ENCODE assay signal across 1 cellular context in the genomic region with DNA sequence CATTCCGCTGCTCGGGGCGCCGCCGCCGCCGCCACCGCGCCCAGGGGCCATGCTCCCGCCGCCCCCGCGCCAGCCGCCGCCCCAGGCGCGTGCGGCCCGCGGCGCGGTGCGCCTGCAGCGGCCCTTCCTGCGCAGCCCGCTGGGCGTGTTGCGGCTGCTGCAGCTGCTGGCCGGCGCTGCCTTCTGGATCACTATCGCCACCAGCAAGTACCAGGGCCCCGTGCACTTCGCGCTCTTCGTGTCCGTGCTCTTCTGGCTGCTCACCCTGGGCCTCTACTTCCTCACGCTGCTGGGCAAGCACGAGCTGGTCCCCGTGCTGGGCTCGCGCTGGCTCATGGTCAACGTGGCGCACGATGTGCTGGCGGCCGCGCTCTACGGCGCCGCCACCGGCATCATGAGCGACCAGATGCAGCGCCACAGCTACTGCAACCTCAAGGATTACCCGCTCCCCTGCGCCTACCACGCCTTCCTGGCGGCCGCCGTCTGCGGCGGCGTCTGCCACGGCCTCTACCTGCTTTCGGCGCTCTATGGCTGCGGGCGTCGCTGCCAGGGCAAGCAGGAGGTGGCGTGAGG.
TF ChIP-seq lines count a peak whose summit lies in the region.

No MANE protein-coding gene starts in this region.

TF ChIP-seq in HEK293, 187 proteins besides CTCF, POLR2A, EP300 and RAD21 (continued from another document):
- TF ChIP-seq, protein P1, sequence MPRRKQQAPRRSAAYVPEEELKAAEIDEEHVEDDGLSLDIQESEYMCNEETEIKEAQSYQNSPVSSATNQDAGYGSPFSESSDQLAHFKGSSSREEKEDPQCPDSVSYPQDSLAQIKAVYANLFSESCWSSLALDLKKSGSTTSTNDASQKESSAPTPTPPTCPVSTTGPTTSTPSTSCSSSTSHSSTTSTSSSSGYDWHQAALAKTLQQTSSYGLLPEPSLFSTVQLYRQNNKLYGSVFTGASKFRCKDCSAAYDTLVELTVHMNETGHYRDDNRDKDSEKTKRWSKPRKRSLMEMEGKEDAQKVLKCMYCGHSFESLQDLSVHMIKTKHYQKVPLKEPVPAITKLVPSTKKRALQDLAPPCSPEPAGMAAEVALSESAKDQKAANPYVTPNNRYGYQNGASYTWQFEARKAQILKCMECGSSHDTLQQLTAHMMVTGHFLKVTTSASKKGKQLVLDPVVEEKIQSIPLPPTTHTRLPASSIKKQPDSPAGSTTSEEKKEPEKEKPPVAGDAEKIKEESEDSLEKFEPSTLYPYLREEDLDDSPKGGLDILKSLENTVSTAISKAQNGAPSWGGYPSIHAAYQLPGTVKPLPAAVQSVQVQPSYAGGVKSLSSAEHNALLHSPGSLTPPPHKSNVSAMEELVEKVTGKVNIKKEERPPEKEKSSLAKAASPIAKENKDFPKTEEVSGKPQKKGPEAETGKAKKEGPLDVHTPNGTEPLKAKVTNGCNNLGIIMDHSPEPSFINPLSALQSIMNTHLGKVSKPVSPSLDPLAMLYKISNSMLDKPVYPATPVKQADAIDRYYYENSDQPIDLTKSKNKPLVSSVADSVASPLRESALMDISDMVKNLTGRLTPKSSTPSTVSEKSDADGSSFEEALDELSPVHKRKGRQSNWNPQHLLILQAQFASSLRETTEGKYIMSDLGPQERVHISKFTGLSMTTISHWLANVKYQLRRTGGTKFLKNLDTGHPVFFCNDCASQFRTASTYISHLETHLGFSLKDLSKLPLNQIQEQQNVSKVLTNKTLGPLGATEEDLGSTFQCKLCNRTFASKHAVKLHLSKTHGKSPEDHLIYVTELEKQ (tag by site-specific recombination; IDR thresholded peaks at IDR 0.05; ENCODE audit: borderline replicate concordance): no peak
- TF ChIP-seq ZNF76 (tag by site-specific recombination; IDR thresholded peaks at IDR 0.05; ENCODE audit: borderline replicate concordance, low read depth): peak; percentile 72; the same call in 1 of the 2 replicates
- TF ChIP-seq ZNF2 (tag by site-specific recombination; IDR thresholded peaks at IDR 0.05): peak; percentile 23; the same call in 1 of the 2 replicates
- no peak for TF ChIP-seq ZNF37A (tag by site-specific recombination; IDR thresholded peaks at IDR 0.05)
- no peak for TF ChIP-seq ZNF266 (tag by site-specific recombination; IDR thresholded peaks at IDR 0.05; ENCODE audit: low read depth)
- TF ChIP-seq TRIM28 (IDR thresholded peaks at IDR 0.05; ENCODE audit: borderline replicate concordance, low read length): peak; percentile 37; the same call in 1 of the 2 replicates
- TF ChIP-seq, protein P2, sequence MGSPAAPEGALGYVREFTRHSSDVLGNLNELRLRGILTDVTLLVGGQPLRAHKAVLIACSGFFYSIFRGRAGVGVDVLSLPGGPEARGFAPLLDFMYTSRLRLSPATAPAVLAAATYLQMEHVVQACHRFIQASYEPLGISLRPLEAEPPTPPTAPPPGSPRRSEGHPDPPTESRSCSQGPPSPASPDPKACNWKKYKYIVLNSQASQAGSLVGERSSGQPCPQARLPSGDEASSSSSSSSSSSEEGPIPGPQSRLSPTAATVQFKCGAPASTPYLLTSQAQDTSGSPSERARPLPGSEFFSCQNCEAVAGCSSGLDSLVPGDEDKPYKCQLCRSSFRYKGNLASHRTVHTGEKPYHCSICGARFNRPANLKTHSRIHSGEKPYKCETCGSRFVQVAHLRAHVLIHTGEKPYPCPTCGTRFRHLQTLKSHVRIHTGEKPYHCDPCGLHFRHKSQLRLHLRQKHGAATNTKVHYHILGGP (tag by site-specific recombination; IDR thresholded peaks at IDR 0.05): no peak
- TF ChIP-seq HOXC10 (CRISPR knock-in tag; IDR thresholded peaks at IDR 0.05): no peak
- TF ChIP-seq ZNF148 (tag by site-specific recombination; IDR thresholded peaks at IDR 0.05; ENCODE audit: borderline replicate concordance): no peak
- no peak for TF ChIP-seq ZNF132 (tag by site-specific recombination; IDR thresholded peaks at IDR 0.05; ENCODE audit: borderline replicate concordance)
- peak; percentile 15 for TF ChIP-seq ZNF692 (tag by site-specific recombination; IDR thresholded peaks at IDR 0.05)
- TF ChIP-seq ZNF449 (tag by site-specific recombination; IDR thresholded peaks at IDR 0.05): peak; percentile 50; the same call in 1 of the 2 replicates
- no peak for TF ChIP-seq ZNF221 (tag by site-specific recombination; IDR thresholded peaks at IDR 0.05; ENCODE audit: borderline replicate concordance)
- 0 out of 2 replicates have a peak, but pooled peaks have one; percentile 11 for TF ChIP-seq ZNF10 (tag by site-specific recombination; IDR thresholded peaks at IDR 0.05)
- no peak for TF ChIP-seq ZNF140 (tag by site-specific recombination; IDR thresholded peaks at IDR 0.05)
- TF ChIP-seq, protein P3, sequence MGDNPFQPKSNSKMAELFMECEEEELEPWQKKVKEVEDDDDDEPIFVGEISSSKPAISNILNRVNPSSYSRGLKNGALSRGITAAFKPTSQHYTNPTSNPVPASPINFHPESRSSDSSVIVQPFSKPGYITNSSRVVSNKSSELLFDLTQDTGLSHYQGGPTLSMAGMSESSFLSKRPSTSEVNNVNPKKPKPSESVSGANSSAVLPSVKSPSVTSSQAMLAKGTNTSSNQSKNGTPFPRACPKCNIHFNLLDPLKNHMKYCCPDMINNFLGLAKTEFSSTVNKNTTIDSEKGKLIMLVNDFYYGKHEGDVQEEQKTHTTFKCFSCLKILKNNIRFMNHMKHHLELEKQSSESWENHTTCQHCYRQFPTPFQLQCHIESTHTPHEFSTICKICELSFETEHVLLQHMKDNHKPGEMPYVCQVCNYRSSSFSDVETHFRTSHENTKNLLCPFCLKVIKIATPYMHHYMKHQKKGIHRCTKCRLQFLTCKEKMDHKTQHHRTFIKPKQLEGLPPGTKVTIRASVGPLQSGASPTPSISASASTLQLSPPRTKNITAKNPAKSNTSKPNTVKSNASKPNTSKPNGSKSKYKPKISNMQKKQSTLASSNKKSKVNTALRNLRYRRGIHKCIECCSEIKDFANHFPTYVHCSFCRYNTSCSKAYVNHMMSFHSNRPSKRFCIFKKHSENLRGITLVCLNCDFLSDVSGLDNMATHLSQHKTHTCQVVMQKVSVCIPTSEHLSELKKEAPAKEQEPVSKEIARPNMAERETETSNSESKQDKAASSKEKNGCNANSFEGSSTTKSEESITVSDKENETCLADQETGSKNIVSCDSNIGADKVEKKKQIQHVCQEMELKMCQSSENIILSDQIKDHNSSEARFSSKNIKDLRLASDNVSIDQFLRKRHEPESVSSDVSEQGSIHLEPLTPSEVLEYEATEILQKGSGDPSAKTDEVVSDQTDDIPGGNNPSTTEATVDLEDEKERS (tag by site-specific recombination; IDR thresholded peaks at IDR 0.05): no peak
- TF ChIP-seq SP7 (tag by site-specific recombination; IDR thresholded peaks at IDR 0.05): no peak; the same call in 1 of the 2 replicates
- TF ChIP-seq ZFHX2 (tag by site-specific recombination; conservative IDR thresholded peaks at IDR 0.05): no peak
- no peak for TF ChIP-seq ZNF223 (tag by site-specific recombination; IDR thresholded peaks at IDR 0.05)
- TF ChIP-seq, protein P4, sequence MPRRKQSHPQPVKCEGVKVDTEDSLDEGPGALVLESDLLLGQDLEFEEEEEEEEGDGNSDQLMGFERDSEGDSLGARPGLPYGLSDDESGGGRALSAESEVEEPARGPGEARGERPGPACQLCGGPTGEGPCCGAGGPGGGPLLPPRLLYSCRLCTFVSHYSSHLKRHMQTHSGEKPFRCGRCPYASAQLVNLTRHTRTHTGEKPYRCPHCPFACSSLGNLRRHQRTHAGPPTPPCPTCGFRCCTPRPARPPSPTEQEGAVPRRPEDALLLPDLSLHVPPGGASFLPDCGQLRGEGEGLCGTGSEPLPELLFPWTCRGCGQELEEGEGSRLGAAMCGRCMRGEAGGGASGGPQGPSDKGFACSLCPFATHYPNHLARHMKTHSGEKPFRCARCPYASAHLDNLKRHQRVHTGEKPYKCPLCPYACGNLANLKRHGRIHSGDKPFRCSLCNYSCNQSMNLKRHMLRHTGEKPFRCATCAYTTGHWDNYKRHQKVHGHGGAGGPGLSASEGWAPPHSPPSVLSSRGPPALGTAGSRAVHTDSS (tag by site-specific recombination; IDR thresholded peaks at IDR 0.05): no peak
- TF ChIP-seq KLF16 (tag by site-specific recombination; IDR thresholded peaks at IDR 0.05): peak; percentile 79
- no peak for TF ChIP-seq ZNF623 (tag by site-specific recombination; IDR thresholded peaks at IDR 0.05)
- TF ChIP-seq, protein P5, sequence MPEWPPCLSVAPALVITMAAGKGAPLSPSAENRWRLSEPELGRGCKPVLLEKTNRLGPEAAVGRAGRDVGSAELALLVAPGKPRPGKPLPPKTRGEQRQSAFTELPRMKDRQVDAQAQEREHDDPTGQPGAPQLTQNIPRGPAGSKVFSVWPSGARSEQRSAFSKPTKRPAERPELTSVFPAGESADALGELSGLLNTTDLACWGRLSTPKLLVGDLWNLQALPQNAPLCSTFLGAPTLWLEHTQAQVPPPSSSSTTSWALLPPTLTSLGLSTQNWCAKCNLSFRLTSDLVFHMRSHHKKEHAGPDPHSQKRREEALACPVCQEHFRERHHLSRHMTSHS (tag by site-specific recombination; IDR thresholded peaks at IDR 0.05): no peak
- no peak for TF ChIP-seq ZNF311 (tag by site-specific recombination; IDR thresholded peaks at IDR 0.05; ENCODE audit: borderline replicate concordance)
- peak; percentile 5; the same call in 1 of the 2 replicates for TF ChIP-seq OSR2 (tag by site-specific recombination; IDR thresholded peaks at IDR 0.05)
- TF ChIP-seq, protein P6, sequence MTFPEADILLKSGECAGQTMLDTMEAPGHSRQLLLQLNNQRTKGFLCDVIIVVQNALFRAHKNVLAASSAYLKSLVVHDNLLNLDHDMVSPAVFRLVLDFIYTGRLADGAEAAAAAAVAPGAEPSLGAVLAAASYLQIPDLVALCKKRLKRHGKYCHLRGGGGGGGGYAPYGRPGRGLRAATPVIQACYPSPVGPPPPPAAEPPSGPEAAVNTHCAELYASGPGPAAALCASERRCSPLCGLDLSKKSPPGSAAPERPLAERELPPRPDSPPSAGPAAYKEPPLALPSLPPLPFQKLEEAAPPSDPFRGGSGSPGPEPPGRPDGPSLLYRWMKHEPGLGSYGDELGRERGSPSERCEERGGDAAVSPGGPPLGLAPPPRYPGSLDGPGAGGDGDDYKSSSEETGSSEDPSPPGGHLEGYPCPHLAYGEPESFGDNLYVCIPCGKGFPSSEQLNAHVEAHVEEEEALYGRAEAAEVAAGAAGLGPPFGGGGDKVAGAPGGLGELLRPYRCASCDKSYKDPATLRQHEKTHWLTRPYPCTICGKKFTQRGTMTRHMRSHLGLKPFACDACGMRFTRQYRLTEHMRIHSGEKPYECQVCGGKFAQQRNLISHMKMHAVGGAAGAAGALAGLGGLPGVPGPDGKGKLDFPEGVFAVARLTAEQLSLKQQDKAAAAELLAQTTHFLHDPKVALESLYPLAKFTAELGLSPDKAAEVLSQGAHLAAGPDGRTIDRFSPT (tag by site-specific recombination; IDR thresholded peaks at IDR 0.05): peak; percentile 70; the same call in 1 of the 2 replicates
- 0 out of 2 replicates have a peak, but pooled peaks have one; percentile 20 for TF ChIP-seq ZNF610 (tag by site-specific recombination; IDR thresholded peaks at IDR 0.05; ENCODE audit: borderline replicate concordance)
- TF ChIP-seq ZNF660 (tag by site-specific recombination; IDR thresholded peaks at IDR 0.05): peak; percentile 47; the same call in 1 of the 2 replicates
- TF ChIP-seq ZNF16 (tag by site-specific recombination; IDR thresholded peaks at IDR 0.05; ENCODE audit: low read depth): no peak
- TF ChIP-seq BCL11A (tag by site-specific recombination; IDR thresholded peaks at IDR 0.05; ENCODE audit: low read depth): 0 out of 2 replicates have a peak, but pooled peaks have one; percentile 40
- TF ChIP-seq ZNF169 (tag by site-specific recombination; IDR thresholded peaks at IDR 0.05): 0 out of 2 replicates have a peak, but pooled peaks have one; percentile 51
